Comparison of ENCODE assay signal across 22 cellular contexts in genomic region chr19:5123646-5124045, GRCh38.
"Had no signal": no experiment of that assay in that cellular context is flagged by ENCODE, and none has a peak within 500 bp of the region (broad histone marks: within the 10 kb centered on the region; RNA-seq: fewer than 3 reads in every experiment).

No MANE protein-coding gene starts in this region.

- H3K4me3 Mint-ChIP-seq: dendritic cell treated with granulocyte-macrophage colony-stimulating factor and Interleukin-4, amounts not matched to agents 40 ng/mL and 50 ng/mL, for 4 days; effector memory CD8-positive, alpha-beta T cell; natural killer cell had no signal

- ATAC-seq: effector memory CD8-positive, alpha-beta T cell; gastroesophageal sphincter; left cardiac atrium; natural killer cell; psoas muscle; stimulated activated naive CD8-positive, alpha-beta T cell treated with anti-CD3 and anti-CD28 coated beads, Interleukin-15, Interleukin-2, amounts not matched to agents 100 U/mL and 50 U/mL, for 24 hours had no signal

- DNase-seq: activated CD4-positive, alpha-beta T cell treated with anti-CD3 and anti-CD28 coated beads for 4 hours; activated naive CD4-positive, alpha-beta T cell treated with anti-CD3 and anti-CD28 coated beads, Interleukin-2, amount 50 U/mL, for 16 hours; activated T-cell treated with anti-CD3 and anti-CD28 coated beads for 4 hours; amniotic stem cell; brain microvascular endothelial cell; cerebellar nuclear complex; effector memory CD8-positive, alpha-beta T cell; hippocampal formation; left cardiac atrium; natural killer cell; occipital lobe; psoas muscle; sigmoid colon; stimulated activated CD4-positive, alpha-beta T cell treated with anti-CD3 and anti-CD28 coated beads, Interleukin-2, amount 100 ng/mL, for 24 hours; stimulated activated naive CD8-positive, alpha-beta T cell treated with anti-CD3 and anti-CD28 coated beads, Interleukin-15, Interleukin-2, amounts not matched to agents 100 U/mL and 50 U/mL, for 24 hours; T1000 had no signal

- H3K9me3 ChIP-seq: gastroesophageal sphincter, psoas muscle, sigmoid colon, suprapubic skin had no signal

- H3K27ac ChIP-seq: brain microvascular endothelial cell, gastroesophageal sphincter, psoas muscle, sigmoid colon, suprapubic skin, VCaP had no signal

- H3K9me3 Mint-ChIP-seq: activated T-helper 2 cell treated with anti-CD3 and anti-CD28 coated beads, Interferon-gamma antibody, Interleukin-2, Interleukin-4, amounts not matched to agents 10 μg/mL and 5 μg/mL and 100 μg/mL, durations not matched to agents 14 hours and 24 hours and 36 hours; dendritic cell treated with granulocyte-macrophage colony-stimulating factor and Interleukin-4, amounts not matched to agents 40 ng/mL and 50 ng/mL, for 4 days; effector memory CD8-positive, alpha-beta T cell; natural killer cell had no signal

- H3K27me3 Mint-ChIP-seq: effector memory CD8-positive, alpha-beta T cell had no signal

- H3K27ac Mint-ChIP-seq: activated T-helper 2 cell treated with anti-CD3 and anti-CD28 coated beads, Interferon-gamma antibody, Interleukin-2, Interleukin-4, amounts not matched to agents 10 μg/mL and 5 μg/mL and 100 μg/mL, durations not matched to agents 14 hours and 24 hours and 36 hours; dendritic cell treated with granulocyte-macrophage colony-stimulating factor and Interleukin-4, amounts not matched to agents 40 ng/mL and 50 ng/mL, for 4 days; effector memory CD8-positive, alpha-beta T cell; natural killer cell had no signal

- H3K4me3 ChIP-seq: gastroesophageal sphincter, lung, psoas muscle, sigmoid colon, suprapubic skin had no signal

- H3K27me3 ChIP-seq: brain microvascular endothelial cell, gastroesophageal sphincter, sigmoid colon, suprapubic skin had no signal
